ENCODE assay signal across 1 cellular context in genomic region chr9:83266618-83267543, GRCh38.
TF ChIP-seq lines count a peak whose summit lies in the region.

No MANE protein-coding gene starts in this region.

TF ChIP-seq in HepG2, 621 proteins besides CTCF, POLR2A, EP300 and RAD21 (continued from another document):
- TF ChIP-seq ZNF574 (CRISPR knock-in tag; IDR thresholded peaks at IDR 0.05): peak; percentile 43; the same call in 1 of the 2 replicates
- peak; percentile 37; the same call in 1 of the 2 replicates for TF ChIP-seq RXRA (CRISPR knock-in tag; IDR thresholded peaks at IDR 0.05)
- 0 out of 2 replicates have a peak, but pooled peaks have one; percentile 49 for TF ChIP-seq ZNF350 (CRISPR knock-in tag; IDR thresholded peaks at IDR 0.05; ENCODE audit: borderline replicate concordance, low read depth)
- no peak for TF ChIP-seq ZNF776 (CRISPR knock-in tag; IDR thresholded peaks at IDR 0.05)
- TF ChIP-seq KLF16 (CRISPR knock-in tag; IDR thresholded peaks at IDR 0.05): no peak
- TF ChIP-seq SP4 (CRISPR knock-in tag; IDR thresholded peaks at IDR 0.05): peak; percentile 37; the same call in 1 of the 2 replicates
- TF ChIP-seq POGZ (CRISPR knock-in tag; IDR thresholded peaks at IDR 0.05): peak; percentile 91
- peak; percentile 39; the same call in 1 of the 2 replicates for TF ChIP-seq MED1 (CRISPR knock-in tag; IDR thresholded peaks at IDR 0.05)
- TF ChIP-seq AHDC1 (CRISPR knock-in tag; IDR thresholded peaks at IDR 0.05; ENCODE audit: borderline replicate concordance): peak; percentile 47; the same call in 1 of the 2 replicates
- TF ChIP-seq HHEX (CRISPR knock-in tag; IDR thresholded peaks at IDR 0.05): peak; percentile 23; the same call in 1 of the 2 replicates
- TF ChIP-seq MTF1 (CRISPR knock-in tag; IDR thresholded peaks at IDR 0.05): no peak
- peak; percentile 69; the same call in 1 of the 2 replicates for TF ChIP-seq MEIS1 (CRISPR knock-in tag; IDR thresholded peaks at IDR 0.05; ENCODE audit: borderline replicate concordance)
- TF ChIP-seq NR2F6 (IDR thresholded peaks at IDR 0.05): no peak
- TF ChIP-seq NR2F6 (CRISPR knock-in tag; IDR thresholded peaks at IDR 0.05): 0 out of 2 replicates have a peak, but pooled peaks have one; percentile 43
- peak; percentile 60; the same call in 1 of the 2 replicates for TF ChIP-seq ZNF563 (CRISPR knock-in tag; IDR thresholded peaks at IDR 0.05)
- TF ChIP-seq ZNF75D (CRISPR knock-in tag; IDR thresholded peaks at IDR 0.05; ENCODE audit: borderline replicate concordance): no peak
- 0 out of 2 replicates have a peak, but pooled peaks have one; percentile 26 for TF ChIP-seq ZBTB37 (CRISPR knock-in tag; IDR thresholded peaks at IDR 0.05)
- TF ChIP-seq BCL6 (CRISPR knock-in tag; IDR thresholded peaks at IDR 0.05): peak; percentile 55
- TF ChIP-seq HOMEZ (CRISPR knock-in tag; IDR thresholded peaks at IDR 0.05; ENCODE audit: low read depth): peak; percentile 88
- TF ChIP-seq ZNF646 (CRISPR knock-in tag; IDR thresholded peaks at IDR 0.05): peak; percentile 70; the same call in 1 of the 2 replicates
- TF ChIP-seq ZNF777 (CRISPR knock-in tag; IDR thresholded peaks at IDR 0.05): no peak
TF ChIP-seq in HepG2: peak in this region for 74.
